1 cellular context compared by ENCODE assay signal in genomic region chr7:64098-64521, GRCh38.
TF ChIP-seq lines count a peak whose summit lies in the region.

No MANE protein-coding gene starts in this region.

TF ChIP-seq in HCT116, 20 proteins besides CTCF, POLR2A, EP300 and RAD21 (continued from another document):
- TF ChIP-seq ZBTB33 (IDR thresholded peaks at IDR 0.05; ENCODE audit: extremely low read depth, insufficient replicate concordance, low read length) (no peak), ZNF274 (IDR thresholded peaks at IDR 0.05; ENCODE audit: low read depth, low read length) (no peak), MAX (IDR thresholded peaks at IDR 0.05) (no peak), FOSL1 (IDR thresholded peaks at IDR 0.05; ENCODE audit: low read depth) (no peak), REST (IDR thresholded peaks at IDR 0.05; ENCODE audit: low read depth) (no peak), EZH2phosphoT487 (IDR thresholded peaks at IDR 0.05; ENCODE audit: borderline replicate concordance) (no peak), SRF (IDR thresholded peaks at IDR 0.05; ENCODE audit: low read depth) (no peak)
TF ChIP-seq in HCT116: peak in this region for 0.
